In the genomic region with DNA sequence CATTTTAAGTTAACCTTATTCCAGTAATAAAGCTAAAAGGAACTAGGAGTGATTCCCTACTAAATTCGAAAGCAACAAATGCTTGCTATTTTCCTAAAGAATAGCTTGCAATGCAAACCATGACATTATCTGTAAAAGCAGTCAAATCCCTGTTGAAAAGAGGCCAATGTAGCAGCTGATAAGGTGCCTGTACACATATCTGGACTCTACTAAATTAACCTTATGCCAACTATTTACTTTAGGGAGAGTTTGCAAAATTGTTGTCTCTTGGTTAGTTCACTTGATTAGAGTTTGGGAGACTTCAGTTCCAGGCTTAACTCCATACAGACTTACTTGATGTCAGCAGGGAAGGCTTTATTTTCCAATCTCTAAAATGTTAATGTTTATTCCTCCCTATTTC, we compare ENCODE assay signal across 28 cellular contexts. TPM values are rescaled to one million over a fixed set of nuclear protein-coding genes. Genes with fewer than 3 reads are reported as not detected.
"Had no signal": no experiment of that assay in that cellular context is flagged by ENCODE, and none has a peak within 500 bp of the region (broad histone marks: within the 10 kb centered on the region; RNA-seq: fewer than 3 reads in every experiment).

No MANE protein-coding gene starts in this region.

- H3K27me3 Mint-ChIP-seq: naive B cell; progenitor cell of endocrine pancreas; stimulated activated naive CD8-positive, alpha-beta T cell treated with anti-CD3 and anti-CD28 coated beads, Interleukin-15, Interleukin-2, amounts not matched to agents 100 ng/mL and 50 ng/mL, for 24 hours had no signal

- H3K4me3 ChIP-seq: left ventricle myocardium inferior, lung, ovary, right atrium auricular region, skin epidermis, spleen, suprapubic skin, thoracic aorta, tibial artery, uterus had no signal

- H3K9me3 ChIP-seq: left ventricle myocardium inferior, ovary, right atrium auricular region, spleen, suprapubic skin, thoracic aorta, tibial artery, uterus had no signal

- H3K27ac ChIP-seq: left ventricle myocardium inferior, ovary, right atrium auricular region, skin epidermis, spleen, suprapubic skin, thoracic aorta, tibial artery, uterus had no signal

- H3K9me3 Mint-ChIP-seq: immature natural killer cell; natural killer cell; nephron progenitor cell; stimulated activated naive CD8-positive, alpha-beta T cell treated with anti-CD3 and anti-CD28 coated beads, Interleukin-15, Interleukin-2, amounts not matched to agents 100 ng/mL and 50 ng/mL, for 24 hours; type B pancreatic cell had no signal

- H3K4me1 Mint-ChIP-seq: immature natural killer cell; mesothelial cell of epicardium; naive B cell; natural killer cell; nephron progenitor cell; stimulated activated effector memory CD8-positive, alpha-beta T cell treated with anti-CD3 and anti-CD28 coated beads, Interleukin-12 subunit alpha, Interleukin-12 subunit beta, amount 100 ng/mL, for 72 hours had no signal

- FAIRE-seq: islet of Langerhans had no signal

- H3K4me3 Mint-ChIP-seq: immature natural killer cell; mesothelial cell of epicardium; naive B cell; natural killer cell; nephron progenitor cell; stimulated activated effector memory CD8-positive, alpha-beta T cell treated with anti-CD3 and anti-CD28 coated beads, Interleukin-12 subunit alpha, Interleukin-12 subunit beta, amount 100 ng/mL, for 72 hours; stimulated activated naive CD8-positive, alpha-beta T cell treated with anti-CD3 and anti-CD28 coated beads, Interleukin-15, Interleukin-2, amounts not matched to agents 100 ng/mL and 50 ng/mL, for 24 hours; type B pancreatic cell had no signal

- H3K27me3 ChIP-seq: right atrium auricular region, suprapubic skin, tibial artery had no signal

- H3K4me1 ChIP-seq: left ventricle myocardium inferior, right atrium auricular region, spleen, suprapubic skin, tibial artery, uterus had no signal

- H3K36me3 ChIP-seq: left ventricle myocardium inferior, ovary, right atrium auricular region, spleen, suprapubic skin, thoracic aorta, tibial artery, uterus had no signal

- ATAC-seq: left colon; natural killer cell; sciatic nerve; stimulated activated effector memory CD8-positive, alpha-beta T cell treated with anti-CD3 and anti-CD28 coated beads, Interleukin-12 subunit alpha, Interleukin-12 subunit beta, amount 100 ng/mL, for 72 hours had no signal

- H3K36me3 Mint-ChIP-seq: immature natural killer cell; mesothelial cell of epicardium; naive B cell; natural killer cell; stimulated activated effector memory CD8-positive, alpha-beta T cell treated with anti-CD3 and anti-CD28 coated beads, Interleukin-12 subunit alpha, Interleukin-12 subunit beta, amount 100 ng/mL, for 72 hours; type B pancreatic cell had no signal

- DNase-seq: hypothalamus; immature natural killer cell; kidney; left colon; left ventricle myocardium inferior; mesendoderm; naive B cell; natural killer cell; nephron progenitor cell; ovary; spleen; stimulated activated CD4-positive, alpha-beta T cell treated with anti-CD3 and anti-CD28 coated beads, Interleukin-4, amount 100 ng/mL, for 24 hours; stimulated activated naive CD4-positive, alpha-beta T cell; tibial artery; uterus had no signal

- H3K27ac Mint-ChIP-seq: immature natural killer cell; mesothelial cell of epicardium; naive B cell; natural killer cell; nephron progenitor cell; progenitor cell of endocrine pancreas; stimulated activated effector memory CD8-positive, alpha-beta T cell treated with anti-CD3 and anti-CD28 coated beads, Interleukin-12 subunit alpha, Interleukin-12 subunit beta, amount 100 ng/mL, for 72 hours; stimulated activated naive CD8-positive, alpha-beta T cell treated with anti-CD3 and anti-CD28 coated beads, Interleukin-15, Interleukin-2, amounts not matched to agents 100 ng/mL and 50 ng/mL, for 24 hours; type B pancreatic cell had no signal

RNA-seq across cellular contexts. Expression of gene IL13RA2, which starts 6.0 kb away (rescaled TPM):
- total RNA-seq: left ventricle myocardium inferior, mononuclear cell, natural killer cell, ovary, progenitor cell of endocrine pancreas, uterus had no signal
- polyA plus RNA-seq: immature natural killer cell had no signal
